ENCODE assay signal across 1 cellular context in genomic region chr6:108558372-108559096, GRCh38.
TF ChIP-seq lines count a peak whose summit lies in the region.

No MANE protein-coding gene starts in this region.

TF ChIP-seq in K562, 482 proteins besides CTCF, POLR2A, EP300 and RAD21 (continued from another document and continues in another):
- TF ChIP-seq, protein P1, sequence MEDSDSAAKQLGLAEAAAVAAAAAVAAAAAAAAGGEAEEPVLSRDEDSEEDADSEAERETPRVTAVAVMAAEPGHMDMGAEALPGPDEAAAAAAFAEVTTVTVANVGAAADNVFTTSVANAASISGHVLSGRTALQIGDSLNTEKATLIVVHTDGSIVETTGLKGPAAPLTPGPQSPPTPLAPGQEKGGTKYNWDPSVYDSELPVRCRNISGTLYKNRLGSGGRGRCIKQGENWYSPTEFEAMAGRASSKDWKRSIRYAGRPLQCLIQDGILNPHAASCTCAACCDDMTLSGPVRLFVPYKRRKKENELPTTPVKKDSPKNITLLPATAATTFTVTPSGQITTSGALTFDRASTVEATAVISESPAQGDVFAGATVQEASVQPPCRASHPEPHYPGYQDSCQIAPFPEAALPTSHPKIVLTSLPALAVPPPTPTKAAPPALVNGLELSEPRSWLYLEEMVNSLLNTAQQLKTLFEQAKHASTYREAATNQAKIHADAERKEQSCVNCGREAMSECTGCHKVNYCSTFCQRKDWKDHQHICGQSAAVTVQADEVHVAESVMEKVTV (CRISPR knock-in tag; IDR thresholded peaks at IDR 0.05) = no peak
- TF ChIP-seq ERF (CRISPR knock-in tag; IDR thresholded peaks at IDR 0.05) (peak; percentile 73; the same call in 1 of the 2 replicates), ZBTB17 (CRISPR knock-in tag; IDR thresholded peaks at IDR 0.05) (no peak), SPI1 (IDR thresholded peaks at IDR 0.05; ENCODE audit: borderline replicate concordance, low read depth, low read length) (no peak), STAT5A (IDR thresholded peaks at IDR 0.05; ENCODE audit: borderline replicate concordance, low read length) (no peak), BMI1 (IDR thresholded peaks at IDR 0.05; ENCODE audit: low read length) (no peak), MEF2D (tag; conservative IDR thresholded peaks at IDR 0.05; ENCODE audit: low read depth) (no peak), HBP1 (CRISPR knock-in tag; IDR thresholded peaks at IDR 0.05) (no peak), ATF6 (CRISPR knock-in tag; IDR thresholded peaks at IDR 0.05) (no peak), HOMEZ (CRISPR knock-in tag; IDR thresholded peaks at IDR 0.05) (0 out of 2 replicates have a peak, but pooled peaks have one; percentile 69), ZNF395 (CRISPR knock-in tag; IDR thresholded peaks at IDR 0.05) (peak; percentile 24; the same call in 1 of the 2 replicates), FOXP1 (CRISPR knock-in tag; IDR thresholded peaks at IDR 0.05) (peak; percentile 90), CBFA2T3 (IDR thresholded peaks at IDR 0.05) (no peak), EHMT2 (IDR thresholded peaks at IDR 0.05) (no peak), NR3C1 (CRISPR knock-in tag; IDR thresholded peaks at IDR 0.05) (no peak), ZBTB26 (CRISPR knock-in tag; IDR thresholded peaks at IDR 0.05) (no peak), SRF (CRISPR knock-in tag; IDR thresholded peaks at IDR 0.05) (no peak), MXI1 (IDR thresholded peaks at IDR 0.05; ENCODE audit: low read depth, low read length) (0 out of 2 replicates have a peak, but pooled peaks have one; percentile 2), FOXK1 (CRISPR knock-in tag; IDR thresholded peaks at IDR 0.05; ENCODE audit: borderline replicate concordance) (no peak), GATA2 (CRISPR knock-in tag; IDR thresholded peaks at IDR 0.05) (no peak), SMARCE1 (IDR thresholded peaks at IDR 0.05) (no peak), RBM14 (IDR thresholded peaks at IDR 0.05; ENCODE audit: borderline replicate concordance, insufficient read depth, low read depth, low read length) (no peak), TEAD2 (tag; IDR thresholded peaks at IDR 0.05) (no peak), ZNF584 (CRISPR knock-in tag; IDR thresholded peaks at IDR 0.05; ENCODE audit: low read depth) (peak; percentile 71; the same call in 1 of the 2 replicates), EZH2 (IDR thresholded peaks at IDR 0.05; ENCODE audit: borderline replicate concordance, low read depth, low read length) (no peak), JUNB (CRISPR knock-in tag; conservative IDR thresholded peaks at IDR 0.05) (peak; percentile 98), ARID4B (CRISPR knock-in tag; IDR thresholded peaks at IDR 0.05) (peak; percentile 13; the same call in 1 of the 2 replicates), MCM3 (IDR thresholded peaks at IDR 0.05) (no peak), USF2 (CRISPR knock-in tag; IDR thresholded peaks at IDR 0.05) (peak; percentile 39; the same call in 1 of the 2 replicates), GABPA (tag; conservative IDR thresholded peaks at IDR 0.05; ENCODE audit: low read depth) (0 out of 2 replicates have a peak, but pooled peaks have one; percentile 24), RFX1 (IDR thresholded peaks at IDR 0.05) (no peak), ZNF589 (CRISPR knock-in tag; IDR thresholded peaks at IDR 0.05; ENCODE audit: low read depth) (peak; percentile 63; the same call in 1 of the 2 replicates), TFE3 (CRISPR knock-in tag; IDR thresholded peaks at IDR 0.05) (0 out of 2 replicates have a peak, but pooled peaks have one; percentile 13), MYBL2 (IDR thresholded peaks at IDR 0.05; ENCODE audit: low read depth) (no peak), MYBL2 (CRISPR knock-in tag; IDR thresholded peaks at IDR 0.05; ENCODE audit: borderline replicate concordance) (no peak), ZNF830 (CRISPR knock-in tag; IDR thresholded peaks at IDR 0.05) (no peak)
- TF ChIP-seq, protein P2, sequence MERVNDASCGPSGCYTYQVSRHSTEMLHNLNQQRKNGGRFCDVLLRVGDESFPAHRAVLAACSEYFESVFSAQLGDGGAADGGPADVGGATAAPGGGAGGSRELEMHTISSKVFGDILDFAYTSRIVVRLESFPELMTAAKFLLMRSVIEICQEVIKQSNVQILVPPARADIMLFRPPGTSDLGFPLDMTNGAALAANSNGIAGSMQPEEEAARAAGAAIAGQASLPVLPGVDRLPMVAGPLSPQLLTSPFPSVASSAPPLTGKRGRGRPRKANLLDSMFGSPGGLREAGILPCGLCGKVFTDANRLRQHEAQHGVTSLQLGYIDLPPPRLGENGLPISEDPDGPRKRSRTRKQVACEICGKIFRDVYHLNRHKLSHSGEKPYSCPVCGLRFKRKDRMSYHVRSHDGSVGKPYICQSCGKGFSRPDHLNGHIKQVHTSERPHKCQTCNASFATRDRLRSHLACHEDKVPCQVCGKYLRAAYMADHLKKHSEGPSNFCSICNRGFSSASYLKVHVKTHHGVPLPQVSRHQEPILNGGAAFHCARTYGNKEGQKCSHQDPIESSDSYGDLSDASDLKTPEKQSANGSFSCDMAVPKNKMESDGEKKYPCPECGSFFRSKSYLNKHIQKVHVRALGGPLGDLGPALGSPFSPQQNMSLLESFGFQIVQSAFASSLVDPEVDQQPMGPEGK (CRISPR knock-in tag; IDR thresholded peaks at IDR 0.05; ENCODE audit: borderline replicate concordance) = no peak
- TF ChIP-seq, protein P3, sequence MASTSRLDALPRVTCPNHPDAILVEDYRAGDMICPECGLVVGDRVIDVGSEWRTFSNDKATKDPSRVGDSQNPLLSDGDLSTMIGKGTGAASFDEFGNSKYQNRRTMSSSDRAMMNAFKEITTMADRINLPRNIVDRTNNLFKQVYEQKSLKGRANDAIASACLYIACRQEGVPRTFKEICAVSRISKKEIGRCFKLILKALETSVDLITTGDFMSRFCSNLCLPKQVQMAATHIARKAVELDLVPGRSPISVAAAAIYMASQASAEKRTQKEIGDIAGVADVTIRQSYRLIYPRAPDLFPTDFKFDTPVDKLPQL (IDR thresholded peaks at IDR 0.05; ENCODE audit: extremely low read depth, insufficient read length) = no peak
- TF ChIP-seq, protein P4, sequence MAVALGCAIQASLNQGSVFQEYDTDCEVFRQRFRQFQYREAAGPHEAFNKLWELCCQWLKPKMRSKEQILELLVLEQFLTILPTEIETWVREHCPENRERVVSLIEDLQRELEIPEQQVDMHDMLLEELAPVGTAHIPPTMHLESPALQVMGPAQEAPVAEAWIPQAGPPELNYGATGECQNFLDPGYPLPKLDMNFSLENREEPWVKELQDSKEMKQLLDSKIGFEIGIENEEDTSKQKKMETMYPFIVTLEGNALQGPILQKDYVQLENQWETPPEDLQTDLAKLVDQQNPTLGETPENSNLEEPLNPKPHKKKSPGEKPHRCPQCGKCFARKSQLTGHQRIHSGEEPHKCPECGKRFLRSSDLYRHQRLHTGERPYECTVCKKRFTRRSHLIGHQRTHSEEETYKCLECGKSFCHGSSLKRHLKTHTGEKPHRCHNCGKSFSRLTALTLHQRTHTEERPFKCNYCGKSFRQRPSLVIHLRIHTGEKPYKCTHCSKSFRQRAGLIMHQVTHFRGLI (CRISPR knock-in tag; IDR thresholded peaks at IDR 0.05) = no peak
